ENCODE assay signal across 7 cellular contexts in the genomic region with DNA sequence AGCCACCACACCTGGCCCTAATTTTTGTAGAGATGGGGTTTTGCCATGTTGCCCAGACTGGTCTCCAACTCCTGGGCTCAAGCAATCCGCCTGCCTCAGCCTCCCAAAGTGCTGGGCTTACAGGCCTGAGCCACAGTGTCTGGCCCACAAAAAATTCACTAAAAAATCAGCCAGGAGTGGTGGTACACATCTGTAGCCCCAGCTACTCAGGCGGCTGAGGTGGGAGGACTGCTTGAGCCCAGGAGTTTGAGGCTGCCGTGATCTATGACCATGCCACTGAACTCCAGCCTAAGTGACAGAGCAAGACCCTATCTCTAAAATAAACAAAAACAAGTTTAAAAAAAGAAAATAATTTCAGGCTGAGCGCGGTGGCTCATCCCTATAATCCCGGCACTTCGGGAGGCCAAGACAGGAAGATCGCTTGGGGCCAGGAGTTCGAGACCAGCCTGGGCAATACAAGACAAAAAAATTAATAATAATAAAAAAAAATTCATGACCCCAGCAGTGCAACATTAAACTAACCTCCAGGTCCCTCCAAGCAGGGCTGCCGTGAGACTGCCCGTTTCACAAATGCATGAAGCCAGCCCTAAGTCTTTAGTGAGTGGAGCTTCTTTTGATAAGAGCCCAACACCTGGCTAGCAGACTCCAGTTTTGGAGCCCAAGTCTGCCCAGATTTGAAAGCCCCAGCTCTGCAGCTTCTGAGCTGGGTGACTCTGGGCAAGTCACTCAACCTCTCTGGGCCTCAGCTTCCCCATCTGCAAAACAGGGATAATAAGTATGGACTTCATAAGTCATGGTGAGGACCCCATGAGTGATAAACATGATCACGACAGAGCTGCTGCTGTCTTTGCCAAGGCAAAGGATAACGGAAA. TPM values are rescaled to one million over a fixed set of nuclear protein-coding genes. Genes with fewer than 3 reads are reported as not detected.
DNase-seq lines count a peak whose midpoint lies in the region; FAIRE-seq and TF ChIP-seq lines count a peak whose summit lies in the region.

No MANE protein-coding gene starts in this region.

- peaks cover 44% of the 10 kb centered on the region for H3K4me1 Mint-ChIP-seq in activated naive CD8-positive, alpha-beta T cell treated with anti-CD3 and anti-CD28 coated beads for 36 hours

- no peak overlapping the region for H3K4me2 ChIP-seq in KMS-11

- intact Hi-C loops in kidney (cut with DNase I): no loop called here

- H3K79me2 ChIP-seq in KMS-11 (ENCODE audit: insufficient read depth, low read depth): peaks cover 34% of the 10 kb centered on the region

- H3K4me1 ChIP-seq in KMS-11 (ENCODE audit: low read depth, poor library complexity, severe bottlenecking) (peaks cover 13% of the 10 kb centered on the region), kidney (ENCODE audit: control insufficient read depth in 1 of 2, insufficient read depth in 1 of 2, low read depth in 1 of 2, low read length in 2 of 2) (peaks cover 15 to 46% of the 10 kb centered on the region in 2 donors), subcutaneous abdominal adipose tissue (ENCODE audit: control insufficient read depth in 5 of 5, insufficient read depth in 5 of 5, low read length in 5 of 5) (peaks cover 11 to 80% (median 67%) of the 10 kb centered on the region in 5 donors)

- H3K27me3 Mint-ChIP-seq in activated naive CD8-positive, alpha-beta T cell treated with anti-CD3 and anti-CD28 coated beads for 36 hours: no peaks in the 10 kb centered on the region

- H3K9ac ChIP-seq in KMS-11 (peak overlapping the region; percentile 39; the same call in 1 of the 2 replicates), kidney (ENCODE audit: low read length in 2 of 2) (peak overlapping the region; percentile 3 to 77), subcutaneous abdominal adipose tissue (ENCODE audit: low read length in 5 of 5) (peak overlapping the region; percentile 12 to 100 (median 84))

- H3K27ac Mint-ChIP-seq in activated naive CD8-positive, alpha-beta T cell treated with anti-CD3 and anti-CD28 coated beads for 36 hours: peak overlapping the region; percentile 91

- H3K9me3 ChIP-seq in kidney (ENCODE audit: control insufficient read depth in 1 of 2, low read length in 2 of 2) (no peaks in the 10 kb centered on the region), subcutaneous abdominal adipose tissue (ENCODE audit: control insufficient read depth in 5 of 5, low read length in 5 of 5) (no peaks in the 10 kb centered on the region)

- no peak overlapping the region for H2AFZ ChIP-seq in KMS-11 (ENCODE audit: low read depth)

- H3K36me3 ChIP-seq in KMS-11 (ENCODE audit: insufficient read depth) (no peaks in the 10 kb centered on the region), kidney (ENCODE audit: control insufficient read depth in 1 of 2, insufficient read depth in 2 of 2, low read length in 2 of 2) (peaks cover 2 to 3% of the 10 kb centered on the region in 2 donors), subcutaneous abdominal adipose tissue (ENCODE audit: control insufficient read depth in 5 of 5, insufficient read depth in 5 of 5, low read length in 5 of 5) (peaks cover 0 to 62% (median 29%) of the 10 kb centered on the region in 5 donors)

- H3K36me3 Mint-ChIP-seq in activated naive CD8-positive, alpha-beta T cell treated with anti-CD3 and anti-CD28 coated beads for 36 hours: peaks cover 59% of the 10 kb centered on the region

- no peaks in the 10 kb centered on the region for H3K27me3 ChIP-seq in KMS-11 (ENCODE audit: insufficient read depth, low read depth)
- no peaks in the 10 kb centered on the region for H3K27me3 ChIP-seq in subcutaneous abdominal adipose tissue (ENCODE audit: control insufficient read depth in 5 of 5, insufficient read depth in 4 of 5, low read length in 5 of 5)

- no peaks in the 10 kb centered on the region for H4K20me1 ChIP-seq in KMS-11 (ENCODE audit: insufficient read depth)

- peak overlapping the region; percentile 96 for H3K4me3 Mint-ChIP-seq in activated naive CD8-positive, alpha-beta T cell treated with anti-CD3 and anti-CD28 coated beads for 36 hours

- H3K27ac ChIP-seq in KMS-11 (peak overlapping the region; percentile 68; the same call in 1 of the 2 replicates), kidney (ENCODE audit: low read depth in 2 of 2, low read length in 2 of 2) (peak overlapping the region; percentile 94 to 97), subcutaneous abdominal adipose tissue (ENCODE audit: low read depth, low read length) (peak overlapping the region; percentile 100)

- FAIRE-seq in kidney (lab: Jason Lieb, UNC): no peak

- DNase-seq in activated naive CD8-positive, alpha-beta T cell treated with anti-CD3 and anti-CD28 coated beads for 36 hours: no peak
- no peak for DNase-seq in kidney
- no peak for DNase-seq in stimulated activated CD4-positive, alpha-beta T cell treated with anti-CD3 and anti-CD28 coated beads, Interleukin-2, amount 100 ng/mL, for 24 hours
- no peak for DNase-seq in COLO668 (lab: John Stamatoyannopoulos, UW; ENCODE audit: unreplicated experiment)
- DNase-seq in NCI-H748 (lab: John Stamatoyannopoulos, UW; ENCODE audit: unreplicated experiment): no peak

- no peaks in the 10 kb centered on the region for H3K9me3 Mint-ChIP-seq in activated naive CD8-positive, alpha-beta T cell treated with anti-CD3 and anti-CD28 coated beads for 36 hours

- no peak overlapping the region for H3K4me3 ChIP-seq in KMS-11 (IDR thresholded peaks at IDR 0.05; ENCODE audit: insufficient read depth, low read depth, low read length)
- peak overlapping the region; percentile 41 to 80 for H3K4me3 ChIP-seq in kidney (ENCODE audit: low read length in 2 of 2)
- H3K4me3 ChIP-seq in subcutaneous abdominal adipose tissue (ENCODE audit: low read depth in 1 of 5, low read length in 5 of 5): peak overlapping the region; percentile 52 to 100 (median 83)

- TF ChIP-seq CTCF in KMS-11 (conservative IDR thresholded peaks at IDR 0.05; ENCODE audit: low read depth, low read length) (no peak), kidney (IDR thresholded peaks at IDR 0.05; ENCODE audit: borderline replicate concordance, extremely low read depth, insufficient read depth) (no peak)

RNA-seq across cellular contexts. Expression of gene NANOS3, which starts 38.6 kb away (rescaled TPM):
- total RNA-seq in activated naive CD8-positive, alpha-beta T cell treated with anti-CD3 and anti-CD28 coated beads for 36 hours: under 1 TPM; 0.70 to 0.80 TPM
- total RNA-seq in kidney: 0.35 TPM
- polyA plus RNA-seq in kidney (ENCODE audit: insufficient read depth, low read depth, low replicate concordance): not detected

RNA-seq across cellular contexts. Expression of gene ZSWIM4, which starts 43.1 kb away (rescaled TPM):
- total RNA-seq in activated naive CD8-positive, alpha-beta T cell treated with anti-CD3 and anti-CD28 coated beads for 36 hours: 1 to 10 TPM; 4.3 to 4.4 TPM
- total RNA-seq in kidney: 13.7 TPM
- 1.4 TPM for polyA plus RNA-seq in kidney (ENCODE audit: insufficient read depth, low read depth, low replicate concordance)
